8 cellular contexts compared by ENCODE assay signal in the genomic region with DNA sequence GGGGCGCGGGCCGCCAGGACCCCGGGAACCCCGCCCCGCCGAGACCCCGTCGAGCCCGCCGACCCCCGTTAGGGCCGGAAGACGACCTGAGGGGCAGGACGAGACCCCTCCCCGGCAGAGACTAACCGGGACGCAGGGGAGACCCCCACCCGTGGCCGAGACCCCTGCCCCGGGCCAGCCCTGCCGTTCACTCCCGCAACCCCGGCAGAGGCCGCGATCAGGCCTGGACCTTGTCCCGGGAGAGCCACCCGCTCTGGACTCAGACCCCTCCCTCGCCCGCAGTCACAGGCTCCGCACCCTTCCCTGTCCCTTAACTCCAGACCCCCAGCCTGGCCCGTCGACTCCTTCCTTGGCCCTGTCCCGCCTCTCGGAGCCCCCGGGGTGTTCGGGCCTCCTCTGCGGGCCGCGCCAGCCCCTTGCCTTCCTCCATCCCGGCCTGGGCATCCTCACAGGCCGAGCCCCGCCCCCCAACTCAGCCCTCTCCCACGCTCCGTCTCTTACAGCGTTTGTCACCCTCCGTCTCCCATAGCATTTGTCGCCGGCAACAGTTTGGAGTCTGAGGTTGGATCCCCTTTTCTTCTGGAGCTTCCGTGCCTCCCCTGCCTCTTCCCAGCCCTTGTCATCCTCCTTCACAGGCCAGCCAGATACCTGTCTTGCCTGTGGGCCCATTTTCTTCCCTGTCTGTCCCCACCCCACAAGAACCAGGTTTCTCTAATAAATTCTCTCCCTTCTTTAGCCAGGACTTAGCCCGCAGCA. TPM values are rescaled to one million over a fixed set of nuclear protein-coding genes. Genes with fewer than 3 reads are reported as not detected.
DNase-seq lines count a peak whose midpoint lies in the region; ATAC-seq, FAIRE-seq and TF ChIP-seq lines count a peak whose summit lies in the region.

No MANE protein-coding gene starts in this region.

- dilution Hi-C loops in keratinocyte (cut with MboI; ENCODE audit: extremely low pct_ligation_motif_present, low sequenced_read_pairs): no loop called here

- no peaks in the 10 kb centered on the region for H3K36me3 Mint-ChIP-seq in CD14-positive monocyte
- H3K36me3 Mint-ChIP-seq in stimulated activated naive CD8-positive, alpha-beta T cell treated with anti-CD3 and anti-CD28 coated beads, Interleukin-15, Interleukin-2, amounts not matched to agents 100 ng/mL and 50 ng/mL, for 24 hours (ENCODE audit: low read depth): no peaks in the 10 kb centered on the region

- no peaks in the 10 kb centered on the region for H3K9me1 ChIP-seq in keratinocyte (ENCODE audit: control insufficient read depth, extremely low read depth, insufficient read depth, low read length)

- H3K9me3 ChIP-seq in HUES48 (ENCODE audit: control insufficient read depth, insufficient read depth, low read length) (no peaks in the 10 kb centered on the region), adipocyte (ENCODE audit: control insufficient read depth, low read length) (no peaks in the 10 kb centered on the region), keratinocyte (ENCODE audit: control insufficient read depth, low read depth, low read length) (no peaks in the 10 kb centered on the region)

- peaks cover 2 to 27% (median 20%) of the 10 kb centered on the region in 3 donors for H3K27me3 Mint-ChIP-seq in CD14-positive monocyte (ENCODE audit: low read depth in 3 of 3)
- no peaks in the 10 kb centered on the region for H3K27me3 Mint-ChIP-seq in stimulated activated naive CD8-positive, alpha-beta T cell treated with anti-CD3 and anti-CD28 coated beads, Interleukin-15, Interleukin-2, amounts not matched to agents 100 ng/mL and 50 ng/mL, for 24 hours

- DNase-seq in CD14-positive monocyte (ENCODE audit: low spot score): no peak
- peak; percentile 68 for DNase-seq in adipocyte (ENCODE audit: low read depth)
- no peak for DNase-seq in keratinocyte (ENCODE audit: low read depth, low spot score)
- no peak for DNase-seq in islet precursor cell

- ATAC-seq in GM18907 (IDR thresholded peaks at IDR 0.05; ENCODE audit: unreplicated experiment): no peak
- no peak for ATAC-seq in HG03280 (IDR thresholded peaks at IDR 0.05; ENCODE audit: unreplicated experiment)

- H3K27me3 ChIP-seq in HUES48 (ENCODE audit: control insufficient read depth, insufficient read depth, low read length): no peaks in the 10 kb centered on the region
- H3K27me3 ChIP-seq in adipocyte (replicated peaks; ENCODE audit: control insufficient read depth, insufficient read depth, low read length): no peaks in the 10 kb centered on the region
- H3K27me3 ChIP-seq in keratinocyte (ENCODE audit: control insufficient read depth, extremely low read depth, insufficient read depth, low read length): no peaks in the 10 kb centered on the region

- H3K4me1 Mint-ChIP-seq in CD14-positive monocyte: peaks cover 44% of the 10 kb centered on the region
- H3K4me1 Mint-ChIP-seq in stimulated activated naive CD8-positive, alpha-beta T cell treated with anti-CD3 and anti-CD28 coated beads, Interleukin-15, Interleukin-2, amounts not matched to agents 100 ng/mL and 50 ng/mL, for 24 hours (ENCODE audit: low read depth): peaks cover 52% of the 10 kb centered on the region

- no peaks in the 10 kb centered on the region for H4K20me1 ChIP-seq in keratinocyte (ENCODE audit: control insufficient read depth, extremely low read depth, insufficient read depth, low read length)

- H3K27ac ChIP-seq in HUES48 (ENCODE audit: low read depth, low read length): no peak overlapping the region
- no peak overlapping the region for H3K27ac ChIP-seq in keratinocyte (ENCODE audit: control insufficient read depth, insufficient read depth, low read length)

- H3K4me2 ChIP-seq in keratinocyte (ENCODE audit: control insufficient read depth, extremely low read depth, insufficient read depth, low read depth, low read length): peak overlapping the region; percentile 86

- no peak for FAIRE-seq in keratinocyte (lab: Jason Lieb, UNC)

- H3K4me3 ChIP-seq in HUES48 (ENCODE audit: low read depth, low read length): peak overlapping the region; percentile 85
- peak overlapping the region; percentile 92 for H3K4me3 ChIP-seq in adipocyte (ENCODE audit: low read length)
- H3K4me3 ChIP-seq in keratinocyte (ENCODE audit: control insufficient read depth in 2 of 3, extremely low read depth in 1 of 3, insufficient read depth in 2 of 3, low read depth in 1 of 3, low read length in 3 of 3): peak overlapping the region; percentile 70 to 85 (median 78)

- peaks cover 13% of the 10 kb centered on the region; the same call in 1 of the 2 replicates for H3K4me1 ChIP-seq in HUES48 (ENCODE audit: control insufficient read depth, insufficient read depth, low read length)
- peaks cover 15% of the 10 kb centered on the region for H3K4me1 ChIP-seq in adipocyte (ENCODE audit: control insufficient read depth, insufficient read depth, low read length)
- H3K4me1 ChIP-seq in keratinocyte (ENCODE audit: control insufficient read depth, extremely low read depth, insufficient read depth, low read length): peaks cover 42% of the 10 kb centered on the region

- no peaks in the 10 kb centered on the region for H3K36me3 ChIP-seq in HUES48 (ENCODE audit: control insufficient read depth, insufficient read depth, low read length)
- H3K36me3 ChIP-seq in adipocyte (ENCODE audit: control insufficient read depth, insufficient read depth, low read length, severe bottlenecking): no peaks in the 10 kb centered on the region
- H3K36me3 ChIP-seq in keratinocyte (ENCODE audit: control insufficient read depth in 2 of 2, extremely low read depth in 1 of 2, insufficient read depth in 2 of 2, low read length in 2 of 2): no peaks in the 10 kb centered on the region

- peak overlapping the region in 5 of 7 donors; percentile 18 to 81 (median 50) for H3K27ac Mint-ChIP-seq in CD14-positive monocyte
- peak overlapping the region; percentile 79 for H3K27ac Mint-ChIP-seq in stimulated activated naive CD8-positive, alpha-beta T cell treated with anti-CD3 and anti-CD28 coated beads, Interleukin-15, Interleukin-2, amounts not matched to agents 100 ng/mL and 50 ng/mL, for 24 hours

- peaks cover 0 to 2% (median 0%) of the 10 kb centered on the region in 7 donors for H3K9me3 Mint-ChIP-seq in CD14-positive monocyte
- H3K9me3 Mint-ChIP-seq in stimulated activated naive CD8-positive, alpha-beta T cell treated with anti-CD3 and anti-CD28 coated beads, Interleukin-15, Interleukin-2, amounts not matched to agents 100 ng/mL and 50 ng/mL, for 24 hours: no peaks in the 10 kb centered on the region

- TF ChIP-seq CTCF in CD14-positive monocyte (IDR thresholded peaks at IDR 0.05) (no peak), keratinocyte (optimal IDR thresholded peaks at IDR 0.05 in 1 of 3, IDR thresholded peaks at IDR 0.05 in 1 of 3, conservative IDR thresholded peaks at IDR 0.05 in 1 of 3; ENCODE audit: extremely low read depth in 1 of 3, insufficient read depth in 2 of 3, low read length in 3 of 3) (no peak)

- H3K9ac ChIP-seq in HUES48 (ENCODE audit: low read depth, low read length): peak overlapping the region; percentile 35; the same call in 1 of the 2 replicates
- peak overlapping the region; percentile 92 for H3K9ac ChIP-seq in adipocyte (ENCODE audit: low read length)
- peak overlapping the region; percentile 78 for H3K9ac ChIP-seq in keratinocyte (ENCODE audit: control insufficient read depth, extremely low read depth, insufficient read depth, low read length)

- intact Hi-C loops in CD14-positive monocyte (cut with micrococcal nuclease): loop anchor here (1.0 to 10.0 kb wide), 6 partner anchors 15 to 539 kb away; a partner anchor contains a TSS

- no peaks in the 10 kb centered on the region for H3K79me2 ChIP-seq in keratinocyte (ENCODE audit: control insufficient read depth, insufficient read depth, low read length)

- H2AFZ ChIP-seq in keratinocyte (ENCODE audit: control insufficient read depth, low read length): peak overlapping the region; percentile 23

- peak overlapping the region; percentile 82 to 87 for H3K4me3 Mint-ChIP-seq in CD14-positive monocyte
- peak overlapping the region; percentile 83 for H3K4me3 Mint-ChIP-seq in stimulated activated naive CD8-positive, alpha-beta T cell treated with anti-CD3 and anti-CD28 coated beads, Interleukin-15, Interleukin-2, amounts not matched to agents 100 ng/mL and 50 ng/mL, for 24 hours

RNA-seq across cellular contexts. Expression of a gene that starts 0.6 kb away (rescaled TPM):
- polyA plus RNA-seq in CD14-positive monocyte (10 to 100 TPM; 15.7 to 16.0 TPM), keratinocyte (8.4 to 13.1 TPM (median 9.1 TPM) in 3 replicates)
- polyA plus RNA-seq in keratinocyte (2011; ENCODE audit: low read depth): 13.7 TPM
- 8.2 and 17.3 TPM in 2 replicates for polyA plus RNA-seq in keratinocyte (2011; cell fraction: cytosol; rRNA removed)
- 18.8 and 30.2 TPM in 2 replicates for polyA plus RNA-seq in keratinocyte (2011; cell fraction: nucleus; rRNA removed)
- polyA plus RNA-seq in keratinocyte (2012; ENCODE audit: low replicate concordance): 20.3 and 23.0 TPM in 2 replicates
- 3.8 to 21.4 TPM (median 11.6 TPM) in 3 replicates for polyA minus RNA-seq in keratinocyte
- polyA minus RNA-seq in keratinocyte (2011; cell fraction: cytosol; rRNA and poly(A)+ RNA removed): 15.3 TPM
- polyA minus RNA-seq in keratinocyte (2011; cell fraction: nucleus; rRNA and poly(A)+ RNA removed): 4.6 and 7.7 TPM in 2 replicates

RNA-seq across cellular contexts. Expression of a gene that starts 14.1 kb away (rescaled TPM):
- polyA plus RNA-seq in CD14-positive monocyte (not detected), keratinocyte (not detected in 3 replicates)
- not detected for polyA plus RNA-seq in keratinocyte (2011; ENCODE audit: low read depth)
- not detected in 2 replicates for polyA plus RNA-seq in keratinocyte (2011; cell fraction: cytosol; rRNA removed)
- polyA plus RNA-seq in keratinocyte (2011; cell fraction: nucleus; rRNA removed): not detected in 2 replicates
- not detected in 2 replicates for polyA plus RNA-seq in keratinocyte (2012; ENCODE audit: low replicate concordance)
- not detected in 3 replicates for polyA minus RNA-seq in keratinocyte
- polyA minus RNA-seq in keratinocyte (2011; cell fraction: cytosol; rRNA and poly(A)+ RNA removed): not detected
- polyA minus RNA-seq in keratinocyte (2011; cell fraction: nucleus; rRNA and poly(A)+ RNA removed): not detected in 2 replicates

RNA-seq across cellular contexts. Expression of a gene that starts 15.8 kb away (rescaled TPM):
- 100 to 1,000 TPM; 244 to 280 TPM for polyA plus RNA-seq in CD14-positive monocyte
- polyA plus RNA-seq in keratinocyte: 11.6 to 17.4 TPM (median 11.8 TPM) in 3 replicates
- polyA plus RNA-seq in keratinocyte (2011; ENCODE audit: low read depth): 1.3 TPM
- polyA plus RNA-seq in keratinocyte (2011; cell fraction: cytosol; rRNA removed): 12.3 and 23.7 TPM in 2 replicates
- 8.4 and 13.6 TPM in 2 replicates for polyA plus RNA-seq in keratinocyte (2011; cell fraction: nucleus; rRNA removed)
- 6.2 and 15.9 TPM in 2 replicates for polyA plus RNA-seq in keratinocyte (2012; ENCODE audit: low replicate concordance)
- 8.5 to 19.6 TPM (median 10.8 TPM) in 3 replicates for polyA minus RNA-seq in keratinocyte
- polyA minus RNA-seq in keratinocyte (2011; cell fraction: cytosol; rRNA and poly(A)+ RNA removed): 36.3 TPM
- 5.4 and 6.9 TPM in 2 replicates for polyA minus RNA-seq in keratinocyte (2011; cell fraction: nucleus; rRNA and poly(A)+ RNA removed)

RNA-seq across cellular contexts. Expression of a gene that starts 16.3 kb away (rescaled TPM):
- polyA plus RNA-seq in CD14-positive monocyte (1 to 10 TPM; 7.0 to 8.8 TPM), keratinocyte (0.25 to 0.54 TPM (median 0.32 TPM) in 3 replicates)
- not detected for polyA plus RNA-seq in keratinocyte (2011; ENCODE audit: low read depth)
- polyA plus RNA-seq in keratinocyte (2011; cell fraction: cytosol; rRNA removed): 0.23 and 0.48 TPM in 2 replicates
- polyA plus RNA-seq in keratinocyte (2011; cell fraction: nucleus; rRNA removed): 0.47 and 1.0 TPM in 2 replicates
- 0.17 and 0.47 TPM in 2 replicates for polyA plus RNA-seq in keratinocyte (2012; ENCODE audit: low replicate concordance)
- 0.59 to 1.2 TPM (median 0.67 TPM) in 3 replicates for polyA minus RNA-seq in keratinocyte
- polyA minus RNA-seq in keratinocyte (2011; cell fraction: cytosol; rRNA and poly(A)+ RNA removed): not detected
- polyA minus RNA-seq in keratinocyte (2011; cell fraction: nucleus; rRNA and poly(A)+ RNA removed): 0.53 and 0.93 TPM in 2 replicates

RNA-seq across cellular contexts. Expression of a gene that starts 20.6 kb away (rescaled TPM):
- under 1 TPM; 0.61 to 0.86 TPM for polyA plus RNA-seq in CD14-positive monocyte
- polyA plus RNA-seq in keratinocyte: not detected in 3 replicates
- not detected for polyA plus RNA-seq in keratinocyte (2011; ENCODE audit: low read depth)
- polyA plus RNA-seq in keratinocyte (2011; cell fraction: cytosol; rRNA removed): not detected in 2 replicates
- not detected in 2 replicates for polyA plus RNA-seq in keratinocyte (2011; cell fraction: nucleus; rRNA removed)
- polyA plus RNA-seq in keratinocyte (2012; ENCODE audit: low replicate concordance): not detected in 2 replicates
- polyA minus RNA-seq in keratinocyte: not detected in 3 replicates
- polyA minus RNA-seq in keratinocyte (2011; cell fraction: cytosol; rRNA and poly(A)+ RNA removed): not detected
- not detected in 2 replicates for polyA minus RNA-seq in keratinocyte (2011; cell fraction: nucleus; rRNA and poly(A)+ RNA removed)

Comparison
In these comparisons a context has a peak if more than half of its experiments do, and no peak if none do; other contexts are left out.
1. H3K9ac ChIP-seq: peak in every context shown above with its lines; median percentile 92 in adipocyte; 78 in keratinocyte; 35 in HUES48.
2. RNA of a gene that starts 15.8 kb away (polyA plus RNA-seq): 244 to 280 TPM in CD14-positive monocyte; 1.3 to 23.7 TPM in keratinocyte; every median in the first group is over 4 times any median in the second.
3. Peak in every context shown above with its lines, with median percentiles within 50 percentile points of each other: H3K4me3 ChIP-seq.